1 cellular context compared by ENCODE assay signal in the genomic region with DNA sequence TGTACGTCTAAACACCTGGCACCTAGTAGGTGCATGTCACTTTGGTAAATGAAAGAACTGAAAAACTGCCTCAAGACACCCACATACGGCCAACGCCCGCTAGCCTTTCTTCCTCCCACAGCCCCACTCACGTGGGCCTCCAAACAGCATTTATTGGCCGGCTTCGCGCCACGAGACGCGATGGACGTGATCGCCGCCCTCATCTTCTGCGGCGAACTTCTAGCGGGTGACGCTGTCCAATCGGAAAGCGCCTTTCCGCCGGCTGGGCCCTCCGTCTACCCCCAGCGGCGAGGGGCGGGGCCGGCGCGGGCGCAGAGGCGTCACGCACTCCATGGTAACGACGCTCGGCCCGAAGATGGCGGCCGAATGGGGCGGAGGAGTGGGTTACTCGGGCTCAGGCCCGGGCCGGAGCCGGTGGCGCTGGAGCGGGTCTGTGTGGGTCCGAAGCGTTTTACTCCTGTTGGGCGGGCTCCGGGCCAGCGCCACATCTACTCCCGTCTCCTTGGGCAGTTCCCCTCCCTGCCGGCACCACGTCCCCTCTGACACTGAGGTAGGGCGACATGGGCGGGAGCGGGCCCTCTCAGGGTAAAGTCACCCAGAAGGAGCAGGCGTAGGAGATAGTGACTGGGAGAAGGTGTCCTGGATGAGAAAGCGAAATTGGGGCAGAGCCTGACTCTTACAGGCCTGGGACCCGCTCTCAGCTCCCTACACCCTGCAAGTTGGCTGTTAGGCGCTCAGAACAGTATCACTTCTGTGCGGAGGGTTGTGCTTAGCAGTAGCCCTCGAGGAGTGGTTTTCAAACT.
A peak's percentile ranks its signal among the peaks of the same experiment; 100 is the strongest.
TF ChIP-seq lines count a peak whose summit lies in the region.

A gene with protein sequence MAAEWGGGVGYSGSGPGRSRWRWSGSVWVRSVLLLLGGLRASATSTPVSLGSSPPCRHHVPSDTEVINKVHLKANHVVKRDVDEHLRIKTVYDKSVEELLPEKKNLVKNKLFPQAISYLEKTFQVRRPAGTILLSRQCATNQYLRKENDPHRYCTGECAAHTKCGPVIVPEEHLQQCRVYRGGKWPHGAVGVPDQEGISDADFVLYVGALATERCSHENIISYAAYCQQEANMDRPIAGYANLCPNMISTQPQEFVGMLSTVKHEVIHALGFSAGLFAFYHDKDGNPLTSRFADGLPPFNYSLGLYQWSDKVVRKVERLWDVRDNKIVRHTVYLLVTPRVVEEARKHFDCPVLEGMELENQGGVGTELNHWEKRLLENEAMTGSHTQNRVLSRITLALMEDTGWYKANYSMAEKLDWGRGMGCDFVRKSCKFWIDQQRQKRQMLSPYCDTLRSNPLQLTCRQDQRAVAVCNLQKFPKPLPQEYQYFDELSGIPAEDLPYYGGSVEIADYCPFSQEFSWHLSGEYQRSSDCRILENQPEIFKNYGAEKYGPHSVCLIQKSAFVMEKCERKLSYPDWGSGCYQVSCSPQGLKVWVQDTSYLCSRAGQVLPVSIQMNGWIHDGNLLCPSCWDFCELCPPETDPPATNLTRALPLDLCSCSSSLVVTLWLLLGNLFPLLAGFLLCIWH (plus strand): TSS at position 327 of the 803 bp plus-strand sequence. CDS start 29 bp downstream, at position 356.

TF ChIP-seq in HepG2, 621 proteins besides CTCF, POLR2A, EP300 and RAD21 (continued from another document and continues in another):
- TF ChIP-seq ZNF205 (CRISPR knock-in tag; IDR thresholded peaks at IDR 0.05): no peak
- TF ChIP-seq ZNF333 (CRISPR knock-in tag; IDR thresholded peaks at IDR 0.05; ENCODE audit: borderline replicate concordance): no peak
- TF ChIP-seq ESRRA (CRISPR knock-in tag; IDR thresholded peaks at IDR 0.05; ENCODE audit: low read depth): peak; percentile 28; the same call in 1 of the 2 replicates
- TF ChIP-seq BATF2 (CRISPR knock-in tag; IDR thresholded peaks at IDR 0.05): no peak
- peak; percentile 64 for TF ChIP-seq ZNF781 (CRISPR knock-in tag; IDR thresholded peaks at IDR 0.05; ENCODE audit: borderline replicate concordance, not compliant biosample characterization)
- no peak for TF ChIP-seq LBX2 (CRISPR knock-in tag; IDR thresholded peaks at IDR 0.05; ENCODE audit: borderline replicate concordance)
- no peak for TF ChIP-seq ZEB1 (IDR thresholded peaks at IDR 0.05; ENCODE audit: insufficient replicate concordance, low read depth)
- TF ChIP-seq, protein P1, sequence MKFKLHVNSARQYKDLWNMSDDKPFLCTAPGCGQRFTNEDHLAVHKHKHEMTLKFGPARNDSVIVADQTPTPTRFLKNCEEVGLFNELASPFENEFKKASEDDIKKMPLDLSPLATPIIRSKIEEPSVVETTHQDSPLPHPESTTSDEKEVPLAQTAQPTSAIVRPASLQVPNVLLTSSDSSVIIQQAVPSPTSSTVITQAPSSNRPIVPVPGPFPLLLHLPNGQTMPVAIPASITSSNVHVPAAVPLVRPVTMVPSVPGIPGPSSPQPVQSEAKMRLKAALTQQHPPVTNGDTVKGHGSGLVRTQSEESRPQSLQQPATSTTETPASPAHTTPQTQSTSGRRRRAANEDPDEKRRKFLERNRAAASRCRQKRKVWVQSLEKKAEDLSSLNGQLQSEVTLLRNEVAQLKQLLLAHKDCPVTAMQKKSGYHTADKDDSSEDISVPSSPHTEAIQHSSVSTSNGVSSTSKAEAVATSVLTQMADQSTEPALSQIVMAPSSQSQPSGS (CRISPR knock-in tag; IDR thresholded peaks at IDR 0.05): no peak; the same call in 1 of the 2 replicates
- no peak for TF ChIP-seq CHD4 (IDR thresholded peaks at IDR 0.05; ENCODE audit: borderline replicate concordance, low read length)
- peak; percentile 74 for TF ChIP-seq AGO1 (IDR thresholded peaks at IDR 0.05; ENCODE audit: low read depth, low read length, poor library complexity, severe bottlenecking)
- TF ChIP-seq PHF5A (CRISPR knock-in tag; IDR thresholded peaks at IDR 0.05; ENCODE audit: low read depth, unreplicated experiment): no peak
- no peak for TF ChIP-seq ZNF121 (CRISPR knock-in tag; IDR thresholded peaks at IDR 0.05)
- peak; percentile 78 for TF ChIP-seq HBP1 (CRISPR knock-in tag; IDR thresholded peaks at IDR 0.05; ENCODE audit: low read depth)
- 0 out of 2 replicates have a peak, but pooled peaks have one; percentile 65 for TF ChIP-seq ETV6 (CRISPR knock-in tag; conservative IDR thresholded peaks at IDR 0.05)
- TF ChIP-seq HCFC1 (IDR thresholded peaks at IDR 0.05; ENCODE audit: low read depth, low read length): no peak
- TF ChIP-seq ASH2L (IDR thresholded peaks at IDR 0.05; ENCODE audit: insufficient read length, low read depth, low read length): peak; percentile 87
- no peak for TF ChIP-seq GPBP1L1 (CRISPR knock-in tag; IDR thresholded peaks at IDR 0.05)
- no peak for TF ChIP-seq MBD4 (IDR thresholded peaks at IDR 0.05; ENCODE audit: borderline replicate concordance, low read length)
- TF ChIP-seq MIXL1 (CRISPR knock-in tag; IDR thresholded peaks at IDR 0.05): no peak
- TF ChIP-seq CBX2 (IDR thresholded peaks at IDR 0.05; ENCODE audit: low read depth, low read length): no peak
- no peak for TF ChIP-seq CBX2 (CRISPR knock-in tag; IDR thresholded peaks at IDR 0.05; ENCODE audit: low read depth)
- TF ChIP-seq, protein P2, sequence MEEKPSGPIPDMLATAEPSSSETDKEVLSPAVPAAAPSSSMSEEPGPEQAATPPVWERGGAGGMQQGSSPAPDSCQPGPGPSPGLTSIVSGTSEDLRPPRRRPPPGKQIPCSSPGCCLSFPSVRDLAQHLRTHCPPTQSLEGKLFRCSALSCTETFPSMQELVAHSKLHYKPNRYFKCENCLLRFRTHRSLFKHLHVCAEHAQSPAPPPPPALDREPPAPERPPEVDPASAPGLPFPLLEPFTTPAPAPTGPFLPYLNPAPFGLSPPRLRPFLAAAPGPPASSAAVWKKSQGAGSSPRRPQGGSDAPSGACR (CRISPR knock-in tag; IDR thresholded peaks at IDR 0.05): no peak
- no peak for TF ChIP-seq ZNF574 (CRISPR knock-in tag; IDR thresholded peaks at IDR 0.05)
- TF ChIP-seq, protein P3, sequence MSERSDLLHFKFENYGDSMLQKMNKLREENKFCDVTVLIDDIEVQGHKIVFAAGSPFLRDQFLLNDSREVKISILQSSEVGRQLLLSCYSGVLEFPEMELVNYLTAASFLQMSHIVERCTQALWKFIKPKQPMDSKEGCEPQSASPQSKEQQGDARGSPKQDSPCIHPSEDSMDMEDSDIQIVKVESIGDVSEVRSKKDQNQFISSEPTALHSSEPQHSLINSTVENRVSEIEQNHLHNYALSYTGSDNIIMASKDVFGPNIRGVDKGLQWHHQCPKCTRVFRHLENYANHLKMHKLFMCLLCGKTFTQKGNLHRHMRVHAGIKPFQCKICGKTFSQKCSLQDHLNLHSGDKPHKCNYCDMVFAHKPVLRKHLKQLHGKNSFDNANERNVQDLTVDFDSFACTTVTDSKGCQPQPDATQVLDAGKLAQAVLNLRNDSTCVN (CRISPR knock-in tag; IDR thresholded peaks at IDR 0.05; ENCODE audit: borderline replicate concordance): peak; percentile 37; the same call in 1 of the 2 replicates
- TF ChIP-seq THAP9 (CRISPR knock-in tag; IDR thresholded peaks at IDR 0.05; ENCODE audit: borderline replicate concordance): peak; percentile 73; the same call in 1 of the 2 replicates
- no peak; the same call in 1 of the 2 replicates for TF ChIP-seq ZBTB7B (CRISPR knock-in tag; IDR thresholded peaks at IDR 0.05)
- TF ChIP-seq ZNF605 (CRISPR knock-in tag; IDR thresholded peaks at IDR 0.05): peak; percentile 87
- TF ChIP-seq PAF1 (CRISPR knock-in tag; IDR thresholded peaks at IDR 0.05): no peak
- TF ChIP-seq ZMYM3 (CRISPR knock-in tag; IDR thresholded peaks at IDR 0.05): no peak
- no peak; the same call in 1 of the 2 replicates for TF ChIP-seq ZNF780A (CRISPR knock-in tag; IDR thresholded peaks at IDR 0.05)
- peak; percentile 28; the same call in 1 of the 2 replicates for TF ChIP-seq POLR2AphosphoS5 (IDR thresholded peaks at IDR 0.05; ENCODE audit: low read depth, low read length)
- peak; percentile 82 for TF ChIP-seq ZNF350 (CRISPR knock-in tag; IDR thresholded peaks at IDR 0.05; ENCODE audit: borderline replicate concordance, low read depth)
- no peak for TF ChIP-seq HOXD1 (CRISPR knock-in tag; IDR thresholded peaks at IDR 0.05)
- TF ChIP-seq, protein P4, sequence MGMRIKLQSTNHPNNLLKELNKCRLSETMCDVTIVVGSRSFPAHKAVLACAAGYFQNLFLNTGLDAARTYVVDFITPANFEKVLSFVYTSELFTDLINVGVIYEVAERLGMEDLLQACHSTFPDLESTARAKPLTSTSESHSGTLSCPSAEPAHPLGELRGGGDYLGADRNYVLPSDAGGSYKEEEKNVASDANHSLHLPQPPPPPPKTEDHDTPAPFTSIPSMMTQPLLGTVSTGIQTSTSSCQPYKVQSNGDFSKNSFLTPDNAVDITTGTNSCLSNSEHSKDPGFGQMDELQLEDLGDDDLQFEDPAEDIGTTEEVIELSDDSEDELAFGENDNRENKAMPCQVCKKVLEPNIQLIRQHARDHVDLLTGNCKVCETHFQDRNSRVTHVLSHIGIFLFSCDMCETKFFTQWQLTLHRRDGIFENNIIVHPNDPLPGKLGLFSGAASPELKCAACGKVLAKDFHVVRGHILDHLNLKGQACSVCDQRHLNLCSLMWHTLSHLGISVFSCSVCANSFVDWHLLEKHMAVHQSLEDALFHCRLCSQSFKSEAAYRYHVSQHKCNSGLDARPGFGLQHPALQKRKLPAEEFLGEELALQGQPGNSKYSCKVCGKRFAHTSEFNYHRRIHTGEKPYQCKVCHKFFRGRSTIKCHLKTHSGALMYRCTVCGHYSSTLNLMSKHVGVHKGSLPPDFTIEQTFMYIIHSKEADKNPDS (CRISPR knock-in tag; IDR thresholded peaks at IDR 0.05): no peak
- no peak for TF ChIP-seq ZNF251 (CRISPR knock-in tag; IDR thresholded peaks at IDR 0.05)
- peak; percentile 77 for TF ChIP-seq ZFY (CRISPR knock-in tag; IDR thresholded peaks at IDR 0.05)
- no peak for TF ChIP-seq FOXP1 (IDR thresholded peaks at IDR 0.05)
- TF ChIP-seq FOXP1 (CRISPR knock-in tag; IDR thresholded peaks at IDR 0.05): no peak
- no peak for TF ChIP-seq ZNF740 (CRISPR knock-in tag; IDR thresholded peaks at IDR 0.05)
